In the genomic region with DNA sequence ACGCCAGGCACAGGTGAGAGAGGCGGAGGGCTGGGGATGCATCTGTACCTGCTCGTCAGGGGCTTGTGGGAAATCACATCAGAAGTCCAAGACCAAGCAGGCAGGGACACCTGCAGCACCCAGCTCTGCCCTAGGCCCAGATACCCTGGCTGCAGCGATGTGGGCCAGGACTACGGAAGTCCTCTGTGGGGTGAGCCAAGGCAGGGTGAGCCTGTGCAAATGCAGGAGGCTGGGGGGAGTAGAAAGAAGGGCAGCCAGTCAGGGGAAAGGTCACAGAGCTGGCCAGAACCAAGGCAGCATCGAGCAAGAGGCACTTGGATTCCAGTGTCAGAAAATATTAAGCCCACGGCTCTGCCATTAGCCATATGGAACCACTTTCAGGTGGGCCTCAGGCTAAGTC, we compare ENCODE assay signal across 14 cellular contexts.
DNase-seq lines count a peak whose midpoint lies in the region; ATAC-seq and TF ChIP-seq lines count a peak whose summit lies in the region.
"Had no signal": no experiment of that assay in that cellular context is flagged by ENCODE, and none has a peak within 500 bp of the region (broad histone marks: within the 10 kb centered on the region; RNA-seq: fewer than 3 reads in every experiment).

No MANE protein-coding gene starts in this region.

- DNase-seq in chondrocyte (ENCODE audit: low spot score) (no peak), mesenchymal stem cell (no peak), epidermal melanocyte (ENCODE audit: insufficient read length, low spot score) (no peak), omental fat pad (ENCODE audit: low spot score) (no peak), GM19240 (ENCODE audit: insufficient read length, low spot score) (no peak)
- DNase-seq: activated naive CD4-positive, alpha-beta T cell treated with Interleukin-2 at 50 U/mL for 16 hours; NCI-H1105 treated with DMSO at 0.1 percent for 48 hours; NCI-H774; nucleus accumbens; stimulated activated CD4-positive, alpha-beta T cell treated with anti-CD3 and anti-CD28 coated beads, Interleukin-4, amount 100 ng/mL, for 1 hour had no signal

- H3K23ac ChIP-seq in mesenchymal stem cell (ENCODE audit: low read length in 2 of 2): no peak overlapping the region

- H3K27ac Mint-ChIP-seq in chondrocyte (ENCODE audit: unreplicated experiment): peak overlapping the region; percentile 96

- H2AFZ ChIP-seq in OCI-LY1 (ENCODE audit: low read length): no peak overlapping the region
- no peak overlapping the region for H2AFZ ChIP-seq in mesenchymal stem cell (ENCODE audit: low read depth, low read length)

- no peaks in the 10 kb centered on the region for H3K27me3 ChIP-seq in OCI-LY1 (ENCODE audit: insufficient read depth, low read length)
- peaks cover 0 to 10% of the 10 kb centered on the region in 2 experiments for H3K27me3 ChIP-seq in mesenchymal stem cell (ENCODE audit: control insufficient read depth in 1 of 2, insufficient read depth in 1 of 2, low read length in 2 of 2)
- H3K27me3 ChIP-seq in subcutaneous abdominal adipose tissue (ENCODE audit: control insufficient read depth in 5 of 5, insufficient read depth in 4 of 5, low read length in 5 of 5): no peaks in the 10 kb centered on the region
- H3K27me3 ChIP-seq: ascending aorta had no signal

- peaks cover 16% of the 10 kb centered on the region for H3K79me2 ChIP-seq in OCI-LY1 (ENCODE audit: insufficient read depth, low read length)

- H3K14ac ChIP-seq in mesenchymal stem cell (ENCODE audit: low read length in 2 of 2): peak overlapping the region in 1 of 2 experiments; percentile 78

- peak overlapping the region; percentile 71 for H3K9ac ChIP-seq in OCI-LY1 (ENCODE audit: low read length)
- no peak overlapping the region for H3K9ac ChIP-seq in mesenchymal stem cell (ENCODE audit: low read length)
- peak overlapping the region in 1 of 5 donors; percentile 1 for H3K9ac ChIP-seq in subcutaneous abdominal adipose tissue (ENCODE audit: low read length in 5 of 5)

- WGBS in mesenchymal stem cell: 83% methylated on average over 7 of the region's 7 CpGs

- peak overlapping the region in 1 of 2 experiments; percentile 84 for H3K18ac ChIP-seq in mesenchymal stem cell (ENCODE audit: low read depth in 1 of 2, low read length in 2 of 2)

- peak overlapping the region; percentile 24 for H4K91ac ChIP-seq in mesenchymal stem cell (ENCODE audit: low read length)

- H2AK5ac ChIP-seq in mesenchymal stem cell (ENCODE audit: low read length, severe bottlenecking): peak overlapping the region; percentile 13

- peaks cover 97% of the 10 kb centered on the region for H3K4me1 Mint-ChIP-seq in chondrocyte (ENCODE audit: low read depth)

- no peak overlapping the region for H3K4me3 Mint-ChIP-seq in chondrocyte (ENCODE audit: unreplicated experiment)

- H4K8ac ChIP-seq in mesenchymal stem cell (ENCODE audit: low read length): no peak overlapping the region

- H3K4me3 ChIP-seq in OCI-LY1 (ENCODE audit: low read depth, low read length, poor library complexity, severe bottlenecking) (peak overlapping the region; percentile 52), mesenchymal stem cell (ENCODE audit: insufficient read depth in 1 of 2, low read depth in 1 of 2, low read length in 2 of 2) (no peak overlapping the region), subcutaneous abdominal adipose tissue (ENCODE audit: low read depth in 1 of 5, low read length in 5 of 5) (peak overlapping the region in 1 of 5 donors; percentile 9)
- H3K4me3 ChIP-seq: ascending aorta had no signal

- no peaks in the 10 kb centered on the region for H3K27me3 Mint-ChIP-seq in chondrocyte (ENCODE audit: low read depth)

- no peaks in the 10 kb centered on the region; the same call in 1 of the 2 replicates for H3F3A ChIP-seq in OCI-LY1 (ENCODE audit: insufficient read depth, low read length)

- peaks cover 20% of the 10 kb centered on the region for H3K36me3 Mint-ChIP-seq in chondrocyte (ENCODE audit: low read depth)

- H2BK15ac ChIP-seq in mesenchymal stem cell (ENCODE audit: low read depth, poor library complexity, severe bottlenecking): no peak overlapping the region

- no peaks in the 10 kb centered on the region for H3K9me2 ChIP-seq in OCI-LY1 (ENCODE audit: low read depth, low read length)

- peak overlapping the region; percentile 97 for H3K27ac ChIP-seq in OCI-LY1 (ENCODE audit: low read depth, low read length, poor library complexity, severe bottlenecking)
- no peak overlapping the region for H3K27ac ChIP-seq in mesenchymal stem cell (ENCODE audit: low read length, poor library complexity, severe bottlenecking)
- H3K27ac ChIP-seq in subcutaneous abdominal adipose tissue (ENCODE audit: low read depth, low read length): peak overlapping the region; percentile 74

- TF ChIP-seq CTCF in OCI-LY1 (IDR thresholded peaks at IDR 0.05; ENCODE audit: low read length) (no peak), chondrocyte (IDR thresholded peaks at IDR 0.05) (no peak), omental fat pad (IDR thresholded peaks at IDR 0.05) (no peak)

- no peak overlapping the region for H2BK120ac ChIP-seq in mesenchymal stem cell (ENCODE audit: low read depth, low read length)

- H3K79me1 ChIP-seq in mesenchymal stem cell (replicated peaks; ENCODE audit: low read length, poor library complexity, severe bottlenecking): peaks cover 35% of the 10 kb centered on the region

- H3K9me3 ChIP-seq in OCI-LY1 (ENCODE audit: low read length) (no peaks in the 10 kb centered on the region), mesenchymal stem cell (ENCODE audit: control insufficient read depth, low read length) (no peaks in the 10 kb centered on the region), subcutaneous abdominal adipose tissue (ENCODE audit: control insufficient read depth in 5 of 5, low read length in 5 of 5) (no peaks in the 10 kb centered on the region)
- H3K9me3 ChIP-seq: ascending aorta had no signal

- H4K20me1 ChIP-seq in OCI-LY1 (ENCODE audit: insufficient read depth, low read length): no peaks in the 10 kb centered on the region

- H2BK5ac ChIP-seq in mesenchymal stem cell (ENCODE audit: low read depth, low read length, poor library complexity, severe bottlenecking): no peak overlapping the region

- H3K9me3 Mint-ChIP-seq in chondrocyte (ENCODE audit: low read depth): no peaks in the 10 kb centered on the region

- H2BK12ac ChIP-seq in mesenchymal stem cell (ENCODE audit: low read length in 2 of 2): peak overlapping the region; percentile 25 to 62

- ATAC-seq in omental fat pad (ENCODE audit: low FRiP score): no peak
- ATAC-seq in GM19463 (IDR thresholded peaks at IDR 0.05; ENCODE audit: unreplicated experiment): no peak

- H3K4me1 ChIP-seq in OCI-LY1 (ENCODE audit: insufficient read depth, low read length, severe bottlenecking): peaks cover 91% of the 10 kb centered on the region
- peaks cover 45% of the 10 kb centered on the region for H3K4me1 ChIP-seq in mesenchymal stem cell (ENCODE audit: control insufficient read depth, insufficient read depth, low read depth, low read length)
- peaks cover 8 to 84% (median 51%) of the 10 kb centered on the region in 5 donors for H3K4me1 ChIP-seq in subcutaneous abdominal adipose tissue (ENCODE audit: control insufficient read depth in 5 of 5, insufficient read depth in 5 of 5, low read length in 5 of 5)

- H3K4me2 ChIP-seq in OCI-LY1 (ENCODE audit: low read length) (peak overlapping the region; percentile 71), mesenchymal stem cell (ENCODE audit: low read length, poor library complexity, severe bottlenecking) (no peak overlapping the region)

- H3K4ac ChIP-seq in mesenchymal stem cell (ENCODE audit: low read depth in 1 of 2, low read length in 2 of 2): peak overlapping the region in 1 of 2 experiments; percentile 17

- peaks cover 10% of the 10 kb centered on the region; the same call in 1 of the 2 replicates for H3K36me3 ChIP-seq in OCI-LY1 (ENCODE audit: insufficient read depth, low read length)
- peaks cover 0 to 33% of the 10 kb centered on the region in 2 experiments for H3K36me3 ChIP-seq in mesenchymal stem cell (ENCODE audit: control insufficient read depth in 1 of 2, insufficient read depth in 2 of 2, low read depth in 1 of 2, low read length in 2 of 2)
- H3K36me3 ChIP-seq in subcutaneous abdominal adipose tissue (ENCODE audit: control insufficient read depth in 5 of 5, insufficient read depth in 5 of 5, low read length in 5 of 5): peaks cover 0 to 2% (median 0%) of the 10 kb centered on the region in 5 donors
- H3K36me3 ChIP-seq: ascending aorta had no signal
